ENCODE assay signal across 1 cellular context in genomic region chr2:231412616-231412963, GRCh38.
TF ChIP-seq lines count a peak whose summit lies in the region.

No MANE protein-coding gene starts in this region.

TF ChIP-seq in IMR-90, 13 proteins besides CTCF, POLR2A, EP300 and RAD21 (continued from another document):
- TF ChIP-seq, protein P1, sequence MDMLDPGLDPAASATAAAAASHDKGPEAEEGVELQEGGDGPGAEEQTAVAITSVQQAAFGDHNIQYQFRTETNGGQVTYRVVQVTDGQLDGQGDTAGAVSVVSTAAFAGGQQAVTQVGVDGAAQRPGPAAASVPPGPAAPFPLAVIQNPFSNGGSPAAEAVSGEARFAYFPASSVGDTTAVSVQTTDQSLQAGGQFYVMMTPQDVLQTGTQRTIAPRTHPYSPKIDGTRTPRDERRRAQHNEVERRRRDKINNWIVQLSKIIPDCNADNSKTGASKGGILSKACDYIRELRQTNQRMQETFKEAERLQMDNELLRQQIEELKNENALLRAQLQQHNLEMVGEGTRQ (IDR thresholded peaks at IDR 0.05; ENCODE audit: low read depth, low read length): no peak
- TF ChIP-seq BHLHE40 (IDR thresholded peaks at IDR 0.05; ENCODE audit: low read depth, low read length): no peak
- TF ChIP-seq FOS (IDR thresholded peaks at IDR 0.05; ENCODE audit: low read depth, low read length): no peak
- no peak for TF ChIP-seq RFX5 (IDR thresholded peaks at IDR 0.05; ENCODE audit: low read depth, low read length)
- no peak for TF ChIP-seq MAFK (IDR thresholded peaks at IDR 0.05; ENCODE audit: low read depth, low read length)
